Comparison of ENCODE assay signal across 28 cellular contexts in genomic region chr15:55383687-55384086, GRCh38. TPM values are rescaled to one million over a fixed set of nuclear protein-coding genes. Genes with fewer than 3 reads are reported as not detected.
"Had no signal": no experiment of that assay in that cellular context is flagged by ENCODE, and none has a peak within 500 bp of the region (broad histone marks: within the 10 kb centered on the region; RNA-seq: fewer than 3 reads in every experiment).

No MANE protein-coding gene starts in this region.

- H3K27ac Mint-ChIP-seq: dendritic cell treated with granulocyte-macrophage colony-stimulating factor and Interleukin-4, amounts not matched to agents 40 ng/mL and 50 ng/mL, for 4 days; effector memory CD8-positive, alpha-beta T cell; endodermal cell; memory B cell had no signal

- FAIRE-seq: endometrium, islet of Langerhans, keratinocyte had no signal

- H3K9me3 ChIP-seq: colonic mucosa, esophagus squamous epithelium, gastrocnemius medialis, heart right ventricle, left lung had no signal

- ATAC-seq: effector memory CD8-positive, alpha-beta T cell; esophagus mucosa; gastrocnemius medialis; heart right ventricle; left cardiac atrium; left lung; left ventricle myocardium superior had no signal

- H3K36me3 ChIP-seq: colonic mucosa had no signal

- H3K27me3 Mint-ChIP-seq: dendritic cell treated with granulocyte-macrophage colony-stimulating factor and Interleukin-4, amounts not matched to agents 40 ng/mL and 50 ng/mL, for 4 days; effector memory CD8-positive, alpha-beta T cell; memory B cell had no signal

- H3K4me1 ChIP-seq: colonic mucosa, esophagus squamous epithelium, heart right ventricle, left lung had no signal

- H3K27me3 ChIP-seq: colonic mucosa, esophagus squamous epithelium, gastrocnemius medialis, heart right ventricle, left lung had no signal

- H3K27ac ChIP-seq: colonic mucosa, epithelial cell of prostate, esophagus squamous epithelium, gastrocnemius medialis, heart right ventricle, left lung had no signal

- H3K4me3 ChIP-seq: colonic mucosa, esophagus squamous epithelium, gastrocnemius medialis, heart right ventricle, left lung, lung had no signal

- DNase-seq: colonic mucosa; cortex of kidney; effector CD8-positive, alpha-beta T cell; effector memory CD8-positive, alpha-beta T cell; endodermal cell; erythroblast; esophagus squamous epithelium; foreskin fibroblast; foreskin melanocyte; gastrocnemius medialis; glutamatergic neuron; head of caudate nucleus; heart right ventricle; hippocampal formation; left cardiac atrium; left lung; left ventricle myocardium superior; mammary epithelial cell; mesendoderm; midbrain had no signal

- H3K4me3 Mint-ChIP-seq: dendritic cell treated with granulocyte-macrophage colony-stimulating factor and Interleukin-4, amounts not matched to agents 40 ng/mL and 50 ng/mL, for 4 days; effector memory CD8-positive, alpha-beta T cell; endodermal cell; memory B cell had no signal

- H3K4me1 Mint-ChIP-seq: endodermal cell had no signal

- H3K9me3 Mint-ChIP-seq: dendritic cell treated with granulocyte-macrophage colony-stimulating factor and Interleukin-4, amounts not matched to agents 40 ng/mL and 50 ng/mL, for 4 days; effector memory CD8-positive, alpha-beta T cell; memory B cell had no signal

RNA-seq across cellular contexts. Expression of gene PIERCE2, which starts 24.6 kb away (rescaled TPM):
- total RNA-seq: esophagus mucosa had no signal
